8 cellular contexts compared by ENCODE assay signal in the genomic region with DNA sequence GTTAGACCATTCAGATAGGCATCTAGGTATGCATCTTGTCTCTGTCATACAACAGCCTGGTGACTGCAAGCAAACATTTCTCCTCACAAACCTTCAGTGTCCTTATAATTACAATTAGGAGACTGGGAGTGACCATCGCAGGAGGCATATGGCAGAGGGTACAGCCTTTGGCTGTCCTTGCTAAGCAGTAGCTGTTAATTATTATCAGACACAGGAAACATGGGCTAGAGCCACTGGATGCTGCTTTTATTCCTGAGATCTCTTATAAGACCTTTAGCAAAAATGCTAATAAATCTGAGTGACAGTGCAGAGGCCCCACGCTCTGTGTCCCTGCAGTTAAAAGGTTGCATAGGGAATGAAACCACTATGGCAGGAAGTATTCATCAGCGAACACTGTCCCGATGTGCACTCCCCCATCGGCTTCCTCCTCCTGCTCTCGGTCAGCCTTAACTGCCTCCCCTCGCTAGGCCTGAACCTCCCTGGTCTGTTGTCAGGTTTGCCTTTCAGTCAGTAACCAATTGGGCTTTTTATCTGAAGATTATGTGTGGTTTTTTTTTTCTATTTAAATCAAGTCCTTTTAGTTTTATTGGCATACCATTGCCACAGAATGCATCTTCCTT.
DNase-seq lines count a peak whose midpoint lies in the region; ATAC-seq and TF ChIP-seq lines count a peak whose summit lies in the region.
"Not testable (repeated sequence)": the region's sequence is repeated elsewhere in the genome, so short reads cannot be mapped to it uniquely, and the experiment has no call there.

No MANE protein-coding gene starts in this region.

- H3K27me3 ChIP-seq in BLaER1 treated with 17β-estradiol and CSF1 and Interleukin-3, amounts not matched to agents 10 nM and 100 nM, result not testable (repeated sequence)

- POLR2A ChIA-PET in OCI-LY7 (lab: Charles Lee), result not testable (repeated sequence)

- H3K4me1 ChIP-seq in BLaER1 treated with 17β-estradiol and CSF1 and Interleukin-3, amounts not matched to agents 10 nM and 100 nM, result peaks cover 23 to 32% (median 29%) of the 10 kb centered on the region in 10 experiments
- peaks cover 16% of the 10 kb centered on the region for H3K4me1 ChIP-seq in OCI-LY7 (ENCODE audit: insufficient read depth, low read length, poor library complexity, severe bottlenecking)

- H4K20me1 ChIP-seq in BLaER1 treated with 17β-estradiol and CSF1 and Interleukin-3, amounts not matched to agents 10 nM and 100 nM; OCI-LY7 (ENCODE audit: insufficient read depth, low read length): not testable (repeated sequence)

- not testable (repeated sequence) for TF ChIP-seq CTCF in OCI-LY7 (conservative IDR thresholded peaks at IDR 0.05; ENCODE audit: low read length)

- H3K9me2 ChIP-seq in OCI-LY7 (ENCODE audit: insufficient read depth, low read length), result not testable (repeated sequence)

- peak overlapping the region in 4 of 11 experiments; percentile 32 to 57 (median 49); a peak in 6 of 22 replicates for H3K27ac ChIP-seq in BLaER1 treated with 17β-estradiol and CSF1 and Interleukin-3, amounts not matched to agents 10 nM and 100 nM
- H3K27ac ChIP-seq in OCI-LY7 (ENCODE audit: low read depth, low read length, poor library complexity, severe bottlenecking), result peak overlapping the region; percentile 28

- not testable (repeated sequence) for H3K9me3 ChIP-seq in BLaER1 treated with 17β-estradiol and CSF1 and Interleukin-3, amounts not matched to agents 10 nM and 100 nM (replicated peaks in 1 of 11); OCI-LY7 (ENCODE audit: low read length)

- H3K9ac ChIP-seq in BLaER1 treated with 17β-estradiol and CSF1 and Interleukin-3, amounts not matched to agents 10 nM and 100 nM, result not testable (repeated sequence)

- not testable (repeated sequence) for H2AFZ ChIP-seq in OCI-LY7 (ENCODE audit: low read length)

- H3K4me3 ChIP-seq in BLaER1 treated with 17β-estradiol and CSF1 and Interleukin-3, amounts not matched to agents 10 nM and 100 nM; OCI-LY7 (ENCODE audit: low read depth, low read length, poor library complexity, severe bottlenecking): not testable (repeated sequence)

- peak; percentile 87 for ATAC-seq in GM18909 (IDR thresholded peaks at IDR 0.05; ENCODE audit: poor library complexity, unreplicated experiment)
- ATAC-seq in GM19438 (IDR thresholded peaks at IDR 0.05; ENCODE audit: low read depth, unreplicated experiment), result peak; percentile 54
- ATAC-seq in GM21423 (IDR thresholded peaks at IDR 0.05; ENCODE audit: unreplicated experiment), result peak; percentile 56
- ATAC-seq in HG02759 (IDR thresholded peaks at IDR 0.05; ENCODE audit: unreplicated experiment), result peak; percentile 73
- ATAC-seq in HG03354 (IDR thresholded peaks at IDR 0.05; ENCODE audit: poor library complexity, severe bottlenecking, unreplicated experiment), result peak; percentile 79

- H3K79me2 ChIP-seq in OCI-LY7 (ENCODE audit: insufficient read depth, low read depth, low read length), result not testable (repeated sequence)

- peaks cover 0 to 50% (median 24%) of the 10 kb centered on the region in 11 experiments; a peak in 17 of 22 replicates for H3K36me3 ChIP-seq in BLaER1 treated with 17β-estradiol and CSF1 and Interleukin-3, amounts not matched to agents 10 nM and 100 nM
- peaks cover 57% of the 10 kb centered on the region for H3K36me3 ChIP-seq in OCI-LY7 (ENCODE audit: insufficient read depth, low read length)

- DNase-seq in OCI-LY7 (ENCODE audit: low spot score), result peak; percentile 8
- DNase-seq in kidney tubule cell (ENCODE audit: low spot score), result peak; percentile 22

- H3K4me2 ChIP-seq in BLaER1 treated with 17β-estradiol and CSF1 and Interleukin-3, amounts not matched to agents 10 nM and 100 nM, result peak overlapping the region; percentile 55 to 82 (median 76)
- H3K4me2 ChIP-seq in OCI-LY7 (ENCODE audit: low read length), result peak overlapping the region; percentile 12; the same call in 1 of the 2 replicates

- BruUV-seq in OCI-LY7 (replicated peaks; lab: Mats Ljungman, UMichigan), result not testable (repeated sequence)

- CTCF ChIA-PET in OCI-LY7 (lab: Charles Lee; ENCODE audit: unreplicated experiment), result not testable (repeated sequence)

- intact Hi-C loops in OCI-LY7 (cut with micrococcal nuclease; ENCODE audit: unreplicated experiment), result not testable (repeated sequence)
